In the genomic region with DNA sequence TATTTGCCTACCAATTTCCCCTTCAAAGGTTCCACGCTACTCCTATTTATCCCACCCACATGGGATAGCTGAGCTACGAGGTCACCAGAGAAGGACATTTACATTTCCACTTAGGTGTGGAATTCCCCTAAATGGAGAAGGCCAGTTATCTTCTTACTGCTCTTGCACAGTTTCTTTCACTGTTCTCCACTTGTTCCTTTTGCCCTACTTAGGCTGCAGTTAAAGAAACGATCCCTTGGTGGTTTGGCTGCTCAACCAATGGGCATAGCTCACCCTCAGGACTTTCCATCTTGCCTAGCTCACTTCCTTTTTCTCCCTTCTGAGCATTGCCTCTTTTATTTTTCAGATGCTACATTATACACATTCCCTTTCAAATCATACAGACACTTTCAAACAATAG, we compare ENCODE assay signal across 9 cellular contexts. TPM values are rescaled to one million over a fixed set of nuclear protein-coding genes. Genes with fewer than 3 reads are reported as not detected.
DNase-seq lines count a peak whose midpoint lies in the region; ATAC-seq lines count a peak whose summit lies in the region.
"Had no signal": no experiment of that assay in that cellular context is flagged by ENCODE, and none has a peak within 500 bp of the region (broad histone marks: within the 10 kb centered on the region; RNA-seq: fewer than 3 reads in every experiment).

No MANE protein-coding gene starts in this region.

- H3K27ac Mint-ChIP-seq in memory B cell = peak overlapping the region; percentile 35

- no peaks in the 10 kb centered on the region for H3K27me3 Mint-ChIP-seq in memory B cell
- H3K27me3 Mint-ChIP-seq: central memory CD8-positive, alpha-beta T cell had no signal

- ATAC-seq in GM18520 (IDR thresholded peaks at IDR 0.05; ENCODE audit: unreplicated experiment) (peak; percentile 83), HG02610 (IDR thresholded peaks at IDR 0.05; ENCODE audit: unreplicated experiment) (peak; percentile 85), memory B cell (ENCODE audit: low read depth) (peak; percentile 78)

- DNase-seq in NAMALWA (ENCODE audit: low spot score) (peak; percentile 37), memory B cell (ENCODE audit: low spot score in 2 of 2) (peak in 1 of 2 donors; percentile 15), SHP77 treated with DMSO at 0.1 percent for 48 hours (lab: John Stamatoyannopoulos, UW) (no peak), LoVo (ENCODE audit: low spot score) (no peak), NCI-H1417 (lab: John Stamatoyannopoulos, UW) (no peak), H4 (ENCODE audit: low spot score) (no peak)

- peaks cover 5% of the 10 kb centered on the region for H3K9me3 Mint-ChIP-seq in memory B cell
- H3K9me3 Mint-ChIP-seq: central memory CD8-positive, alpha-beta T cell had no signal

- H3K4me3 Mint-ChIP-seq in memory B cell = no peak overlapping the region
- H3K4me3 Mint-ChIP-seq: central memory CD8-positive, alpha-beta T cell had no signal

- peaks cover 13% of the 10 kb centered on the region for H3K4me1 Mint-ChIP-seq in memory B cell
- H3K4me1 Mint-ChIP-seq: central memory CD8-positive, alpha-beta T cell had no signal

- no peaks in the 10 kb centered on the region for H3K36me3 Mint-ChIP-seq in memory B cell

RNA-seq across cellular contexts. Expression of a gene that starts 11.2 kb away (rescaled TPM):
- 17.9 and 19.8 TPM in 2 replicates for total RNA-seq in H4 (2014; rRNA removed; shearing (Covaris generic))
